ENCODE assay signal across 1 cellular context in genomic region chr1:28983509-28984310, GRCh38.
TF ChIP-seq lines count a peak whose summit lies in the region.

No MANE protein-coding gene starts in this region.

TF ChIP-seq in HepG2, 621 proteins besides CTCF, POLR2A, EP300 and RAD21 (continued from another document and continues in another):
- TF ChIP-seq SKIL (CRISPR knock-in tag; IDR thresholded peaks at IDR 0.05; ENCODE audit: borderline replicate concordance) = no peak
- peak; percentile 62 for TF ChIP-seq STAG1 (CRISPR knock-in tag; IDR thresholded peaks at IDR 0.05)
- no peak for TF ChIP-seq JARID2 (CRISPR knock-in tag; IDR thresholded peaks at IDR 0.05; ENCODE audit: insufficient replicate concordance)
- TF ChIP-seq ZUFSP (CRISPR knock-in tag; IDR thresholded peaks at IDR 0.05; ENCODE audit: borderline replicate concordance) = no peak
- TF ChIP-seq RFX3 (CRISPR knock-in tag; IDR thresholded peaks at IDR 0.05) = no peak
- TF ChIP-seq ZBTB46 (CRISPR knock-in tag; IDR thresholded peaks at IDR 0.05; ENCODE audit: borderline replicate concordance) = no peak
- no peak for TF ChIP-seq DMTF1 (CRISPR knock-in tag; IDR thresholded peaks at IDR 0.05)
- no peak for TF ChIP-seq NR2F1 (CRISPR knock-in tag; IDR thresholded peaks at IDR 0.05)
- no peak for TF ChIP-seq ZNF850 (CRISPR knock-in tag; conservative IDR thresholded peaks at IDR 0.05)
- TF ChIP-seq FOSL1 (CRISPR knock-in tag; IDR thresholded peaks at IDR 0.05; ENCODE audit: borderline replicate concordance) = no peak
- peak; percentile 37; the same call in 1 of the 2 replicates for TF ChIP-seq UBTF (CRISPR knock-in tag; IDR thresholded peaks at IDR 0.05)
- 0 out of 2 replicates have a peak, but pooled peaks have one; percentile 30 for TF ChIP-seq ZNF746 (CRISPR knock-in tag; IDR thresholded peaks at IDR 0.05)
- TF ChIP-seq IKZF4 (CRISPR knock-in tag; IDR thresholded peaks at IDR 0.05; ENCODE audit: borderline replicate concordance, low read depth, not compliant biosample characterization) = no peak
- TF ChIP-seq ZBTB44 (CRISPR knock-in tag; IDR thresholded peaks at IDR 0.05) = no peak
- TF ChIP-seq ZMYM2 (CRISPR knock-in tag; IDR thresholded peaks at IDR 0.05) = no peak
- TF ChIP-seq HMG20B (CRISPR knock-in tag; conservative IDR thresholded peaks at IDR 0.05) = no peak
- TF ChIP-seq XRCC5 (optimal IDR thresholded peaks at IDR 0.05; ENCODE audit: low read length) = peak; percentile 77
- no peak for TF ChIP-seq ZNF30 (CRISPR knock-in tag; IDR thresholded peaks at IDR 0.05)
- TF ChIP-seq ZNF589 (CRISPR knock-in tag; conservative IDR thresholded peaks at IDR 0.05) = no peak
- no peak for TF ChIP-seq KLF11 (CRISPR knock-in tag; IDR thresholded peaks at IDR 0.05)
- no peak for TF ChIP-seq ZNF800 (CRISPR knock-in tag; IDR thresholded peaks at IDR 0.05)
- peak; percentile 36; the same call in 1 of the 2 replicates for TF ChIP-seq ZNF574 (CRISPR knock-in tag; IDR thresholded peaks at IDR 0.05)
- TF ChIP-seq TMF1 (CRISPR knock-in tag; IDR thresholded peaks at IDR 0.05; ENCODE audit: low read depth) = no peak
- TF ChIP-seq GFI1 (CRISPR knock-in tag; IDR thresholded peaks at IDR 0.05; ENCODE audit: borderline replicate concordance) = no peak
- no peak for TF ChIP-seq RFX1 (IDR thresholded peaks at IDR 0.05)
- no peak for TF ChIP-seq NFE2 (CRISPR knock-in tag; IDR thresholded peaks at IDR 0.05)
- no peak for TF ChIP-seq ARID2 (CRISPR knock-in tag; IDR thresholded peaks at IDR 0.05; ENCODE audit: borderline replicate concordance)
- no peak for TF ChIP-seq KAT7 (CRISPR knock-in tag; IDR thresholded peaks at IDR 0.05; ENCODE audit: borderline replicate concordance)
- no peak for TF ChIP-seq ARNTL (CRISPR knock-in tag; IDR thresholded peaks at IDR 0.05)
- TF ChIP-seq BATF2 (CRISPR knock-in tag; IDR thresholded peaks at IDR 0.05) = no peak
- no peak for TF ChIP-seq PAX8 (CRISPR knock-in tag; IDR thresholded peaks at IDR 0.05; ENCODE audit: borderline replicate concordance)
- no peak for TF ChIP-seq ZGPAT (CRISPR knock-in tag; IDR thresholded peaks at IDR 0.05)
- TF ChIP-seq ZFP90 (CRISPR knock-in tag; IDR thresholded peaks at IDR 0.05; ENCODE audit: borderline replicate concordance) = no peak
- TF ChIP-seq KMT2A (CRISPR knock-in tag; IDR thresholded peaks at IDR 0.05) = peak; percentile 51; the same call in 1 of the 2 replicates
- no peak for TF ChIP-seq THRA (CRISPR knock-in tag; IDR thresholded peaks at IDR 0.05; ENCODE audit: borderline replicate concordance)
- TF ChIP-seq DPF2 (CRISPR knock-in tag; IDR thresholded peaks at IDR 0.05; ENCODE audit: borderline replicate concordance, low read depth) = no peak
- peak; percentile 37; the same call in 1 of the 2 replicates for TF ChIP-seq SIN3A (IDR thresholded peaks at IDR 0.05; ENCODE audit: borderline replicate concordance, low read depth, low read length)
- TF ChIP-seq KDM5A (IDR thresholded peaks at IDR 0.05; ENCODE audit: borderline replicate concordance, low read length) = no peak
- TF ChIP-seq NR2C2 (CRISPR knock-in tag; IDR thresholded peaks at IDR 0.05; ENCODE audit: borderline replicate concordance) = peak; percentile 27; the same call in 1 of the 2 replicates
- TF ChIP-seq SCMH1 (CRISPR knock-in tag; IDR thresholded peaks at IDR 0.05; ENCODE audit: borderline replicate concordance) = no peak
